ENCODE assay signal across 2 cellular contexts in the genomic region with DNA sequence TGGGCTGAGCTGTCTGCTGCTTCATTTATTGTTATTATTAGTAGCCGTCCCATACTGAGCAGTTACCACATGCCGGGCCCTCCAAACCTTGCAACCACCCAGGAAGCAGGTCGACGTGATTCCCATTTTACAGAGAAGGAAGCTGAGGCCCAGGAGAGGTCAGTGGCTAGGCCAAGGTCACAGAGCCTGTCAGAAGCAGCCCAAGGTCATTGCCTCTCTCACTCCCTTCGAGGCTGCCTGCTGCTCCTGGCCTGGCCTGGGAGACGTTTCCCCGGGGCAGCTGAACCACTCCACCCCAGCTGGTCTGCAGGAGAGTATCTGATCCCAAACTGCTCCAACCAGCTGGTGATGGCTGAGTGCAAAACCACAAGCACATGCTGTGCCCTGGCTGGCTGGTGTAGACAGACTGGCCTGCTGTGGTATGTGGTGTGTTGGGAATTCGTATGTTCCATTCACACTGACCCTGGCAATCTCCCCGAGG.
TF ChIP-seq lines count a peak whose summit lies in the region.

No MANE protein-coding gene starts in this region.

TF ChIP-seq in GM23338, 12 proteins besides CTCF, POLR2A, EP300 and RAD21 (continues in another document):
- TF ChIP-seq ZNF331 (CRISPR knock-in tag; IDR thresholded peaks at IDR 0.05; ENCODE audit: low read depth) = no peak
- TF ChIP-seq NANOG (IDR thresholded peaks at IDR 0.05; ENCODE audit: borderline replicate concordance) = no peak
- TF ChIP-seq EZH2phosphoT487 (IDR thresholded peaks at IDR 0.05; ENCODE audit: unreplicated experiment) = no peak
- no peak for TF ChIP-seq CREB1 (CRISPR knock-in tag; IDR thresholded peaks at IDR 0.05; ENCODE audit: low read depth)
- no peak for TF ChIP-seq ZNF114 (CRISPR knock-in tag; IDR thresholded peaks at IDR 0.05)
- TF ChIP-seq STAT1 (IDR thresholded peaks at IDR 0.05; ENCODE audit: unreplicated experiment) = no peak
- no peak for TF ChIP-seq REST (IDR thresholded peaks at IDR 0.05; ENCODE audit: unreplicated experiment)
- no peak for TF ChIP-seq JUNB (IDR thresholded peaks at IDR 0.05; ENCODE audit: unreplicated experiment)
- TF ChIP-seq ETS1 (IDR thresholded peaks at IDR 0.05) = no peak
- TF ChIP-seq EZH2 (IDR thresholded peaks at IDR 0.05; ENCODE audit: low read depth, unreplicated experiment) = no peak

TF ChIP-seq in H1, 55 proteins besides CTCF, POLR2A, EP300 and RAD21:
- no peak for TF ChIP-seq ATF2 (IDR thresholded peaks at IDR 0.05; ENCODE audit: low read length)
- TF ChIP-seq JUND (IDR thresholded peaks at IDR 0.05; ENCODE audit: low read length) = no peak
- peak; percentile 78; the same call in 1 of the 2 replicates for TF ChIP-seq KDM1A (IDR thresholded peaks at IDR 0.05; ENCODE audit: borderline replicate concordance, low read length)
